26 cellular contexts compared by ENCODE assay signal in genomic region chr11:75264971-75265370, GRCh38. TPM values are rescaled to one million over a fixed set of nuclear protein-coding genes. Genes with fewer than 3 reads are reported as not detected.
A peak's percentile ranks its signal among the peaks of the same experiment; 100 is the strongest.
DNase-seq lines count a peak whose midpoint lies in the region; ATAC-seq and TF ChIP-seq lines count a peak whose summit lies in the region.
"Had no signal": no experiment of that assay in that cellular context is flagged by ENCODE, and none has a peak within 500 bp of the region (broad histone marks: within the 10 kb centered on the region; RNA-seq: fewer than 3 reads in every experiment).

No MANE protein-coding gene starts in this region.

- POLR2A ChIA-PET in activated CD8-positive, alpha-beta T cell treated with anti-CD3 and anti-CD28 coated beads, Interleukin-2, amount 10 ng/mL, durations not matched to agents 7 days and 5 days (lab: Charles Lee) = no interaction called here
- POLR2A ChIA-PET in activated CD8-positive, alpha-beta T cell treated with anti-CD3 and anti-CD28 coated beads for 36 hours (lab: Charles Lee) = interaction anchor here (0.6 to 1.3 kb wide), 2 partner anchors 9 to 515 kb away, joined by 3 read pairs; no protein-coding TSS in a partner anchor

- peaks cover 40% of the 10 kb centered on the region for H3K36me3 ChIP-seq in BLaER1
- no peaks in the 10 kb centered on the region for H3K36me3 ChIP-seq in osteoblast (ENCODE audit: insufficient read depth, low read length)
- H3K36me3 ChIP-seq: cardiac muscle cell, prostate gland had no signal

- CTCF ChIA-PET in activated CD8-positive, alpha-beta T cell treated with anti-CD3 and anti-CD28 coated beads, Interleukin-2, amount 10 ng/mL, durations not matched to agents 7 days and 5 days (lab: Charles Lee) = interaction anchor here (0.6 to 3.6 kb wide), 5 partner anchors 11 to 201 kb away, joined by 3 to 15 read pairs (median 3); no protein-coding TSS in a partner anchor
- CTCF ChIA-PET in activated CD8-positive, alpha-beta T cell treated with anti-CD3 and anti-CD28 coated beads for 36 hours (lab: Charles Lee) = interaction anchor here (1.8 to 2.8 kb wide), 4 partner anchors 11 to 24 kb away, joined by 6 to 12 read pairs (median 8); partner anchors contain the start of gene TPBGL

- no peaks in the 10 kb centered on the region for H3K79me2 ChIP-seq in osteoblast (ENCODE audit: insufficient read depth, low read length)

- no peak overlapping the region for H3K9ac ChIP-seq in BLaER1

- H3K27me3 ChIP-seq in BLaER1 = no peaks in the 10 kb centered on the region
- H3K27me3 ChIP-seq in osteoblast (ENCODE audit: insufficient read depth, low read length) = peaks cover 17% of the 10 kb centered on the region
- H3K27me3 ChIP-seq: cardiac muscle cell, upper lobe of left lung had no signal

- no peak overlapping the region for H3K4me3 Mint-ChIP-seq in activated CD8-positive, alpha-beta T cell treated with anti-CD3 and anti-CD28 coated beads, Interleukin-2, amount 10 ng/mL, durations not matched to agents 7 days and 5 days
- H3K4me3 Mint-ChIP-seq in activated CD8-positive, alpha-beta T cell treated with anti-CD3 and anti-CD28 coated beads for 36 hours = no peak overlapping the region
- H3K4me3 Mint-ChIP-seq: activated T-helper 1 cell treated with anti-CD3 and anti-CD28 coated beads, Interleukin-12 subunit alpha, Interleukin-12 subunit beta, Interleukin-2, Interleukin-4 antibody, amounts not matched to agents 30 ng/mL and 10 ng/mL and 1 ng/mL, durations not matched to agents 14 hours and 24 hours and 36 hours; nephron; WTC11 had no signal

- H3K4me1 Mint-ChIP-seq in activated CD8-positive, alpha-beta T cell treated with anti-CD3 and anti-CD28 coated beads, Interleukin-2, amount 10 ng/mL, durations not matched to agents 7 days and 5 days (ENCODE audit: low read depth) = peaks cover 40% of the 10 kb centered on the region
- H3K4me1 Mint-ChIP-seq in activated CD8-positive, alpha-beta T cell treated with anti-CD3 and anti-CD28 coated beads for 36 hours (ENCODE audit: low read depth) = peaks cover 36% of the 10 kb centered on the region
- H3K4me1 Mint-ChIP-seq: nephron had no signal

- H3K9me3 Mint-ChIP-seq in activated CD8-positive, alpha-beta T cell treated with anti-CD3 and anti-CD28 coated beads, Interleukin-2, amount 10 ng/mL, durations not matched to agents 7 days and 5 days (ENCODE audit: insufficient read depth) = no peaks in the 10 kb centered on the region
- no peaks in the 10 kb centered on the region for H3K9me3 Mint-ChIP-seq in activated CD8-positive, alpha-beta T cell treated with anti-CD3 and anti-CD28 coated beads for 36 hours
- H3K9me3 Mint-ChIP-seq: activated T-helper 1 cell treated with anti-CD3 and anti-CD28 coated beads, Interleukin-12 subunit alpha, Interleukin-12 subunit beta, Interleukin-2, Interleukin-4 antibody, amounts not matched to agents 30 ng/mL and 10 ng/mL and 1 ng/mL, durations not matched to agents 14 hours and 24 hours and 36 hours; nephron; WTC11 had no signal

- peaks cover 7% of the 10 kb centered on the region for H3K36me3 Mint-ChIP-seq in activated CD8-positive, alpha-beta T cell treated with anti-CD3 and anti-CD28 coated beads, Interleukin-2, amount 10 ng/mL, durations not matched to agents 7 days and 5 days (ENCODE audit: low read depth)
- H3K36me3 Mint-ChIP-seq in activated CD8-positive, alpha-beta T cell treated with anti-CD3 and anti-CD28 coated beads for 36 hours (ENCODE audit: low read depth) = no peaks in the 10 kb centered on the region

- peak overlapping the region; percentile 66 for H3K27ac Mint-ChIP-seq in activated CD8-positive, alpha-beta T cell treated with anti-CD3 and anti-CD28 coated beads, Interleukin-2, amount 10 ng/mL, durations not matched to agents 7 days and 5 days
- no peak overlapping the region for H3K27ac Mint-ChIP-seq in activated CD8-positive, alpha-beta T cell treated with anti-CD3 and anti-CD28 coated beads for 36 hours
- H3K27ac Mint-ChIP-seq: activated T-helper 1 cell treated with anti-CD3 and anti-CD28 coated beads, Interleukin-12 subunit alpha, Interleukin-12 subunit beta, Interleukin-2, Interleukin-4 antibody, amounts not matched to agents 30 ng/mL and 10 ng/mL and 1 ng/mL, durations not matched to agents 14 hours and 24 hours and 36 hours; nephron; WTC11 had no signal

- H3K4me1 ChIP-seq in BLaER1 = peaks cover 56% of the 10 kb centered on the region
- no peaks in the 10 kb centered on the region for H3K4me1 ChIP-seq in osteoblast (ENCODE audit: insufficient read depth, low read length)
- H3K4me1 ChIP-seq: prostate gland had no signal

- TF ChIP-seq CTCF in activated CD8-positive, alpha-beta T cell treated with anti-CD3 and anti-CD28 coated beads for 36 hours (IDR thresholded peaks at IDR 0.05) = no peak
- TF ChIP-seq CTCF in coronary artery (IDR thresholded peaks at IDR 0.05) (no peak), osteoblast (IDR thresholded peaks at IDR 0.05; ENCODE audit: extremely low read depth, low read depth, low read length) (no peak)

- H3K4me3 ChIP-seq in BLaER1 (no peak overlapping the region), coronary artery (no peak overlapping the region), osteoblast (ENCODE audit: insufficient read depth, low read length) (no peak overlapping the region)
- H3K4me3 ChIP-seq: cardiac muscle cell, prostate gland, upper lobe of left lung had no signal

- no peak for ATAC-seq in activated CD8-positive, alpha-beta T cell treated with anti-CD3 and anti-CD28 coated beads, Interleukin-2, amount 10 ng/mL, durations not matched to agents 7 days and 5 days
- ATAC-seq in activated CD8-positive, alpha-beta T cell treated with anti-CD3 and anti-CD28 coated beads for 36 hours = no peak
- ATAC-seq: SK-N-SH treated with all-trans-retinoic acid at 6 μM for 48 hours, WTC11 had no signal

- H3K27me3 Mint-ChIP-seq in activated CD8-positive, alpha-beta T cell treated with anti-CD3 and anti-CD28 coated beads, Interleukin-2, amount 10 ng/mL, durations not matched to agents 7 days and 5 days (ENCODE audit: low read depth) = no peaks in the 10 kb centered on the region
- no peaks in the 10 kb centered on the region for H3K27me3 Mint-ChIP-seq in activated CD8-positive, alpha-beta T cell treated with anti-CD3 and anti-CD28 coated beads for 36 hours

- no peak overlapping the region for H3K27ac ChIP-seq in BLaER1
- H3K27ac ChIP-seq in coronary artery = no peak overlapping the region
- H3K27ac ChIP-seq in osteoblast (ENCODE audit: low read depth, low read length) = no peak overlapping the region
- H3K27ac ChIP-seq: cardiac muscle cell, prostate gland had no signal

- H3K4me2 ChIP-seq in BLaER1 (peak overlapping the region; percentile 43), osteoblast (ENCODE audit: insufficient read depth, low read length) (no peak overlapping the region)

- intact Hi-C loops in activated CD8-positive, alpha-beta T cell treated with anti-CD3 and anti-CD28 coated beads for 36 hours (cut with micrococcal nuclease) = no loop called here

- H4K20me1 ChIP-seq in BLaER1 = no peaks in the 10 kb centered on the region
- H4K20me1 ChIP-seq in osteoblast (ENCODE audit: insufficient read depth, low read length) = no peaks in the 10 kb centered on the region

- H3K9me3 ChIP-seq in BLaER1 = no peaks in the 10 kb centered on the region
- no peaks in the 10 kb centered on the region for H3K9me3 ChIP-seq in osteoblast (ENCODE audit: low read depth, low read length)
- H3K9me3 ChIP-seq: prostate gland, upper lobe of left lung had no signal

- no peak for DNase-seq in activated CD8-positive, alpha-beta T cell treated with anti-CD3 and anti-CD28 coated beads, Interleukin-2, amount 10 ng/mL, durations not matched to agents 7 days and 5 days
- DNase-seq in activated CD8-positive, alpha-beta T cell treated with anti-CD3 and anti-CD28 coated beads for 36 hours = no peak
- peak; percentile 67 for DNase-seq in coronary artery (ENCODE audit: low spot score)
- DNase-seq in osteoblast (ENCODE audit: insufficient read length, low spot score, missing footprints) = peak; percentile 49
- no peak for DNase-seq in mesenteric fat pad (ENCODE audit: low spot score)
- DNase-seq in NCI-H524 (lab: John Stamatoyannopoulos, UW) = no peak
- no peak for DNase-seq in stimulated activated CD4-positive, alpha-beta T cell treated with anti-CD3 and anti-CD28 coated beads, Interleukin-1b, Interleukin-23, amount 100 ng/mL, for 48 hours
- DNase-seq: erythroblast; foreskin melanocyte; IMR-90; NCI-H2081 treated with DMSO at 0.1 percent for 48 hours; NCI-H510A; small intestine; stimulated activated CD4-positive, alpha-beta T cell treated with anti-CD3 and anti-CD28 coated beads, Interleukin-4, amount 100 ng/mL, for 24 hours; T-helper 9 cell; upper lobe of left lung had no signal

- no peak overlapping the region for H2AFZ ChIP-seq in osteoblast (ENCODE audit: low read length)

RNA-seq across cellular contexts. Expression of gene TPBGL, which starts 24.4 kb away (rescaled TPM):
- under 1 TPM in 1 of 2 experiments, not detected in 1; 0.13 TPM for total RNA-seq in activated CD8-positive, alpha-beta T cell treated with anti-CD3 and anti-CD28 coated beads, Interleukin-2, amount 10 ng/mL, durations not matched to agents 7 days and 5 days
- total RNA-seq in activated CD8-positive, alpha-beta T cell treated with anti-CD3 and anti-CD28 coated beads for 36 hours = under 1 TPM; 0.18 to 0.20 TPM
- total RNA-seq in osteoblast (not detected in 2 replicates), mesenteric fat pad (1.6 TPM)
- total RNA-seq: A172, IMR-90, M059J, RPMI7951 had no signal

Comparison
In these comparisons a context has a peak if more than half of its experiments do, and no peak if none do; other contexts are left out.
1. DNase-seq: peak in coronary artery (single experiment) and osteoblast (single experiment); none in activated CD8-positive, alpha-beta T cell treated with anti-CD3 and anti-CD28 coated beads, Interleukin-2, amount 10 ng/mL, durations not matched to agents 7 days and 5 days (single experiment), activated CD8-positive, alpha-beta T cell treated with anti-CD3 and anti-CD28 coated beads for 36 hours (single experiment), mesenteric fat pad (single experiment), NCI-H524 (0 of 2) and stimulated activated CD4-positive, alpha-beta T cell treated with anti-CD3 and anti-CD28 coated beads, Interleukin-1b, Interleukin-23, amount 100 ng/mL, for 48 hours (single experiment).